ENCODE assay signal across 21 cellular contexts in the genomic region with DNA sequence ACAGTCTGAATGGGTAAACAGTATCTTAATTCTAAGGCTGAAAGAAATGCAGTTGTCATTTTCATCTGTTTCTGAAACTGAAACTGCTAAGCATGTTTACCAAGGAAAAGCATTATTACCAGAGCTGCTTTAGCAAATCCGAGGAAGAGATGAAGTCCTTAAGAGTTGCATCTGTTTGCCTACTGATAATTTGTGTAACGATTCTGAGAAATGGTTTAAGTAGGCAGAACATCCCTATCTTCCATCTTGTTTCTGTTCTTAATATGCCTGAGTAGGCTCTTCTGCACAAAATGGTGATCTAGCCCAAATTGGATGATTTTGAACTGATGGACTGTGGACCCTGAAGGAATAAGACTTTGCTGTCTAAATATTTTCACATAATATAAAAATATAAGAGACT.
"Had no signal": no experiment of that assay in that cellular context is flagged by ENCODE, and none has a peak within 500 bp of the region (broad histone marks: within the 10 kb centered on the region; RNA-seq: fewer than 3 reads in every experiment).

No MANE protein-coding gene starts in this region.

- H3K27me3 Mint-ChIP-seq: activated naive CD8-positive, alpha-beta T cell; central memory CD8-positive, alpha-beta T cell had no signal

- ATAC-seq: gastrocnemius medialis, heart left ventricle had no signal

- H3K27me3 ChIP-seq: brain microvascular endothelial cell, gastrocnemius medialis, heart left ventricle, tibial artery, uterus had no signal

- H3K4me1 ChIP-seq: tibial artery, uterus had no signal

- H3K4me3 Mint-ChIP-seq: activated naive CD8-positive, alpha-beta T cell; central memory CD8-positive, alpha-beta T cell; immature natural killer cell; nephron had no signal

- DNase-seq: activated CD4-positive, alpha-beta T cell treated with anti-CD3 and anti-CD28 coated beads for 4 hours; activated effector memory CD4-positive, alpha-beta T cell treated with anti-CD3 and anti-CD28 coated beads, Interleukin-2, amount 50 U/mL, for 16 hours; amniotic stem cell; brain microvascular endothelial cell; effector CD4-positive, alpha-beta T cell; gastrocnemius medialis; heart left ventricle; immature natural killer cell; mesendoderm; nucleus accumbens; posterior cingulate gyrus; retina; stimulated activated CD4-positive, alpha-beta T cell treated with anti-CD3 and anti-CD28 coated beads, Interleukin-4, amount 100 ng/mL, for 24 hours; stimulated activated naive CD4-positive, alpha-beta T cell; SW 1271; tibial artery; uterus had no signal

- H3K27ac ChIP-seq: brain microvascular endothelial cell, coronary artery, heart left ventricle, tibial artery, uterus had no signal

- H3K9me3 Mint-ChIP-seq: central memory CD8-positive, alpha-beta T cell; immature natural killer cell; nephron had no signal

- H3K27ac Mint-ChIP-seq: activated naive CD8-positive, alpha-beta T cell; immature natural killer cell; nephron had no signal

- H3K36me3 ChIP-seq: uterus had no signal

- H3K4me3 ChIP-seq: coronary artery, gastrocnemius medialis, heart left ventricle, tibial artery, uterus had no signal

- H3K9me3 ChIP-seq: gastrocnemius medialis, heart left ventricle, tibial artery, uterus had no signal
